8 cellular contexts compared by ENCODE assay signal in the genomic region with DNA sequence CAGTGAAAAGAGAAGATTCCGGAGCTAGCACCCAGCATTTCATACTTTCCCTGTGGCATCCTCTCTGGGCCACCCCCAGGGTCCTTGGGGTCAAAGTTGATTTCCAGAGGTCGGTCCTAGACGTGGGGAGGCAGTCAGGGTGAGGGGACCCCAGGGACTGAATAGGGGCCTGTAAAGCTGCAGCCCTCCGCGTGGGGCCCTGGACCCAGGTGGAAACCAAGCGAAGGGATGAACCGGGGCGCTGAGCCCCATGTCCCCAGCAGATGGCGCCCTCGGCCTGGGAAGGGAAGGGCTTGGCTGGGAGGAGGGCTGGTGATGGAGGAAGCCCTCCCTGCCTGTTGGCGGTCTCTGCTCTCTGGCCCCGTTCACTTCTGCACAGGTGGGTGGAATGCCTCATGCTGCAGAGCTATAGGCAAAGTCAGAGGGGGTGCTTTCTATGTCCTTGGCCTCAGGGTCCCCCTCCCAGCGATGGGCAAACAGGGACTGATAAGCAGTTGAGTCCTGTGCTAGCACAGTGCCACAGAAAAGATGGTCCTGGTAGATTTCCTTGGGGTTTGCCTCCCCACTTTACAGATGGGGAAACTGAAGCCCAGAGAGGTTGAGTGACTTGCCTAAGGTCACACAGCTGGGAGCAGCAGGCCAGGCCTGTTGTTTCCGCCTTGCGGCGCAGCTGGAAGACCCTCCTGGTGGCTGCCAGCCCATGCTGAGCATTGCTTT.
DNase-seq lines count a peak whose midpoint lies in the region; ATAC-seq and TF ChIP-seq lines count a peak whose summit lies in the region.

No MANE protein-coding gene starts in this region.

- H3K9me3 ChIP-seq in right lobe of liver, result no peaks in the 10 kb centered on the region

- no peak overlapping the region for H3K4me3 ChIP-seq in GM12875 (ENCODE audit: low read depth, low read length)
- H3K4me3 ChIP-seq in coronary artery, result no peak overlapping the region
- no peak overlapping the region for H3K4me3 ChIP-seq in right lobe of liver

- H3K4me1 ChIP-seq in right lobe of liver, result peaks cover 0 to 9% (median 3%) of the 10 kb centered on the region in 4 donors

- no peaks in the 10 kb centered on the region for H3K27me3 ChIP-seq in right lobe of liver

- 0% methylated on average over 1 of the region's 16 CpGs for WGBS in right lobe of liver (ENCODE audit: insufficient coverage, low coverage, low lambda C conversion rate, missing lambda C conversion rate)

- no peak overlapping the region for H3K27ac ChIP-seq in coronary artery
- H3K27ac ChIP-seq in right lobe of liver, result no peak overlapping the region

- TF ChIP-seq CTCF in GM12875 (IDR thresholded peaks at IDR 0.05; ENCODE audit: borderline replicate concordance, insufficient read depth, low read depth, low read length) (peak; percentile 99), coronary artery (IDR thresholded peaks at IDR 0.05) (peak; percentile 85), right lobe of liver (IDR thresholded peaks at IDR 0.05) (peak; percentile 88 to 92 (median 90))

- ATAC-seq in right lobe of liver (peak; percentile 75 to 84 (median 84)), GM18909 (IDR thresholded peaks at IDR 0.05; ENCODE audit: poor library complexity, unreplicated experiment) (no peak)

- intact Hi-C loops in right lobe of liver (cut with DNase I), result loop anchor here in 1 of 2 donors (10.0 kb wide), 1 partner anchor 161 kb away; the partner anchor contains the start of gene CIBAR2

- no peak for TF ChIP-seq POLR2A in right lobe of liver (IDR thresholded peaks at IDR 0.05)

- DNase-seq in A172 (ENCODE audit: low spot score) (peak; percentile 45), NCI-H2171 treated with DMSO at 0.1 percent for 48 hours (lab: John Stamatoyannopoulos, UW) (peak; percentile 86), coronary artery (ENCODE audit: low spot score) (no peak), right lobe of liver (peak; percentile 75 to 80 (median 77))
- peak; percentile 62 for DNase-seq in activated CD4-positive, alpha-beta T cell treated with anti-CD3 and anti-CD28 coated beads, Interleukin-2, amount 50 U/mL, for 1 hour
- peak; percentile 39 for DNase-seq in stimulated activated CD8-positive, alpha-beta memory T cell treated with anti-CD3 and anti-CD28 coated beads, Interleukin-12 subunit alpha, Interleukin-12 subunit beta, amount 100 ng/mL, for 1 hour (ENCODE audit: low read depth)

- no peaks in the 10 kb centered on the region for H3K36me3 ChIP-seq in right lobe of liver
